In the genomic region with DNA sequence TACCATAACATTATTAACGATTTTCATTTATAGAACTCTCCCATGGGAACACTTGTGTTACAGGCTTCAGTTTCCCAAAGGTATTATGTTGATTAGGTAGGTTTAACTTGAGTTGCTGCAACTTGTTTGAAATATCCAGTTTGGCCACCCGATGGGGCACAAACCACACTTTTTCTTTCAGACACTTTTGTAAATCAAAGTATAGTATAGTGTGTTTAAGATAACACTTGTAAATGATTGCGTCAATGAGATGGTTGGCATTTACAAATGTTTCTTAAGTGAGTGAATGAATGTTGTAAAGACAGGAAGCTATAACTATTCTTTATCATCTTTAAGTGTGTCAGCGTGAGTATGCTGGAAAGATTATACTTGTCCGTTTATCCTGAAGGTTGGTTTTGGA, we compare ENCODE assay signal across 13 cellular contexts. TPM values are rescaled to one million over a fixed set of nuclear protein-coding genes. Genes with fewer than 3 reads are reported as not detected.
DNase-seq lines count a peak whose midpoint lies in the region; TF ChIP-seq lines count a peak whose summit lies in the region.
"Had no signal": no experiment of that assay in that cellular context is flagged by ENCODE, and none has a peak within 500 bp of the region (broad histone marks: within the 10 kb centered on the region; RNA-seq: fewer than 3 reads in every experiment).

No MANE protein-coding gene starts in this region.

- no peak overlapping the region for H3K4me3 ChIP-seq in fibroblast of pulmonary artery (replicated peaks; ENCODE audit: low read depth, low read length)
- H3K4me3 ChIP-seq: MG63, prostate gland had no signal

- TF ChIP-seq CTCF in fibroblast of pulmonary artery (IDR thresholded peaks at IDR 0.05; ENCODE audit: low read length, missing control alignments): peak; percentile 20

- DNase-seq in ACHN (peak; percentile 25), HCEC 1CT (peak; percentile 7), SK-MEL-5 (ENCODE audit: low read depth, low spot score) (peak; percentile 28), fibroblast of pulmonary artery (ENCODE audit: low read depth) (peak; percentile 58), NCI-H774 (lab: John Stamatoyannopoulos, UW) (no peak), globus pallidus (ENCODE audit: low spot score) (no peak), NCI-H1105 treated with DMSO at 0.1 percent for 48 hours (lab: John Stamatoyannopoulos, UW) (no peak)
- no peak for DNase-seq in activated CD4-positive, alpha-beta T cell treated with anti-CD3 and anti-CD28 coated beads for 48 hours
- DNase-seq: activated CD4-positive, alpha-beta T cell treated with anti-CD3 and anti-CD28 coated beads, Interleukin-2, amount 10 ng/mL, durations not matched to agents 7 days and 5 days; CD8-positive, alpha-beta T cell; left colon; MG63 had no signal

- in situ Hi-C loops in ACHN (cut with HindIII; ENCODE audit: low pct_ligation_motif_present, low pct_unique_long_range_greater_than_20kb, low sequenced_read_pairs) (no loop called here), SK-MEL-5 (cut with HindIII; ENCODE audit: low pct_unique_long_range_greater_than_20kb, low sequenced_read_pairs) (no loop called here)

RNA-seq across cellular contexts. Expression of a gene that starts 4.3 kb away (rescaled TPM):
- total RNA-seq in SK-MEL-5 (2014; rRNA removed; shearing (Covaris generic)): 24.9 and 27.4 TPM in 2 replicates
- 15.4 and 19.5 TPM in 2 replicates for polyA plus RNA-seq in SK-MEL-5 (2015; cell fraction: cytosol; rRNA removed)
- 7.2 and 8.7 TPM in 2 replicates for polyA plus RNA-seq in SK-MEL-5 (2015; cell fraction: nucleus; rRNA removed)

Comparison
In these comparisons a context has a peak if more than half of its experiments do, and no peak if none do; other contexts are left out.
1. DNase-seq: peak in ACHN (single experiment), HCEC 1CT (single experiment), SK-MEL-5 (single experiment) and fibroblast of pulmonary artery (single experiment); none in NCI-H774 (single experiment), globus pallidus (single experiment), activated CD4-positive, alpha-beta T cell treated with anti-CD3 and anti-CD28 coated beads for 48 hours (single experiment) and NCI-H1105 treated with DMSO at 0.1 percent for 48 hours (single experiment).